In genomic region chr5:177516601-177517568, GRCh38 we compare ENCODE assay signal across 1 cellular context.
TF ChIP-seq lines count a peak whose summit lies in the region.

TSS of gene DDX41 (minus strand) at chr5:177516961. CDS start at chr5:177516945, 16 bp downstream.

TF ChIP-seq in HepG2, 621 proteins besides CTCF, POLR2A, EP300 and RAD21 (continued from another document and continues in another):
- TF ChIP-seq ATF5 (CRISPR knock-in tag; IDR thresholded peaks at IDR 0.05; ENCODE audit: low read depth) (no peak), ZNF430 (CRISPR knock-in tag; IDR thresholded peaks at IDR 0.05) (0 out of 2 replicates have a peak, but pooled peaks have one; percentile 61), REPIN1 (CRISPR knock-in tag; IDR thresholded peaks at IDR 0.05; ENCODE audit: borderline replicate concordance, low read depth) (peak; percentile 97), ATF7 (IDR thresholded peaks at IDR 0.05) (no peak), ATF7 (CRISPR knock-in tag; IDR thresholded peaks at IDR 0.05) (peak; percentile 31; the same call in 1 of the 2 replicates), ZNF512B (CRISPR knock-in tag; IDR thresholded peaks at IDR 0.05; ENCODE audit: borderline replicate concordance) (peak; percentile 63; the same call in 1 of the 2 replicates), HOXA7 (CRISPR knock-in tag; IDR thresholded peaks at IDR 0.05) (no peak), NR1H2 (CRISPR knock-in tag; IDR thresholded peaks at IDR 0.05; ENCODE audit: borderline replicate concordance, low read depth) (peak; percentile 53; the same call in 1 of the 2 replicates), ESRRA (CRISPR knock-in tag; IDR thresholded peaks at IDR 0.05; ENCODE audit: low read depth) (peak; percentile 18; the same call in 1 of the 2 replicates), PAX8 (CRISPR knock-in tag; IDR thresholded peaks at IDR 0.05; ENCODE audit: borderline replicate concordance) (no peak; the same call in 1 of the 2 replicates), ATF7-NPFF (CRISPR knock-in tag; IDR thresholded peaks at IDR 0.05; ENCODE audit: low read depth) (no peak), HMGXB4 (CRISPR knock-in tag; IDR thresholded peaks at IDR 0.05; ENCODE audit: borderline replicate concordance in 1 of 2, low read depth in 1 of 2) (peak; percentile 92 to 95), ZNF576 (CRISPR knock-in tag; IDR thresholded peaks at IDR 0.05) (0 out of 2 replicates have a peak, but pooled peaks have one; percentile 22), U2AF2 (IDR thresholded peaks at IDR 0.05; ENCODE audit: low read depth, low read length) (no peak), ZNF224 (CRISPR knock-in tag; IDR thresholded peaks at IDR 0.05) (peak; percentile 83), ZNF460 (CRISPR knock-in tag; IDR thresholded peaks at IDR 0.05; ENCODE audit: borderline replicate concordance) (no peak), ZBTB33 (CRISPR knock-in tag; IDR thresholded peaks at IDR 0.05) (peak; percentile 48; the same call in 1 of the 2 replicates), SNAI1 (CRISPR knock-in tag; IDR thresholded peaks at IDR 0.05; ENCODE audit: borderline replicate concordance) (no peak), ZSCAN12 (CRISPR knock-in tag; IDR thresholded peaks at IDR 0.05) (no peak), NFKBIZ (CRISPR knock-in tag; IDR thresholded peaks at IDR 0.05) (peak; percentile 86; the same call in 1 of the 2 replicates), SNAPC2 (CRISPR knock-in tag; IDR thresholded peaks at IDR 0.05) (peak; percentile 84; the same call in 1 of the 2 replicates), CHCHD3 (CRISPR knock-in tag; IDR thresholded peaks at IDR 0.05) (no peak), ARID3A (IDR thresholded peaks at IDR 0.05; ENCODE audit: low read depth, low read length) (peak; percentile 39; the same call in 1 of the 2 replicates), DPF2 (CRISPR knock-in tag; IDR thresholded peaks at IDR 0.05; ENCODE audit: borderline replicate concordance, low read depth) (peak; percentile 73), ZNF609 (CRISPR knock-in tag; IDR thresholded peaks at IDR 0.05; ENCODE audit: borderline replicate concordance) (0 out of 2 replicates have a peak, but pooled peaks have one; percentile 63), TOE1 (CRISPR knock-in tag; IDR thresholded peaks at IDR 0.05) (peak; percentile 87), PTBP1 (IDR thresholded peaks at IDR 0.05; ENCODE audit: low read depth, low read length, poor library complexity, severe bottlenecking) (no peak), EHMT2 (IDR thresholded peaks at IDR 0.05; ENCODE audit: borderline replicate concordance, low read depth, low read length) (no peak), ATF2 (CRISPR knock-in tag; IDR thresholded peaks at IDR 0.05) (peak; percentile 85), ZBTB21 (CRISPR knock-in tag; IDR thresholded peaks at IDR 0.05) (no peak), HNF4G (IDR thresholded peaks at IDR 0.05; ENCODE audit: borderline replicate concordance, low read depth, low read length) (no peak), HNF4G (CRISPR knock-in tag; IDR thresholded peaks at IDR 0.05; ENCODE audit: borderline replicate concordance, low read depth) (0 out of 2 replicates have a peak, but pooled peaks have one; percentile 17), ZNF367 (CRISPR knock-in tag; IDR thresholded peaks at IDR 0.05; ENCODE audit: borderline replicate concordance) (0 out of 2 replicates have a peak, but pooled peaks have one; percentile 57), ZNF724P (CRISPR knock-in tag; IDR thresholded peaks at IDR 0.05; ENCODE audit: borderline replicate concordance) (0 out of 2 replicates have a peak, but pooled peaks have one; percentile 14), ZNF776 (CRISPR knock-in tag; IDR thresholded peaks at IDR 0.05) (peak; percentile 94), ZC3H4 (CRISPR knock-in tag; IDR thresholded peaks at IDR 0.05; ENCODE audit: borderline replicate concordance) (peak; percentile 50; the same call in 1 of the 2 replicates), ZNF740 (CRISPR knock-in tag; IDR thresholded peaks at IDR 0.05) (no peak), KLF11 (CRISPR knock-in tag; IDR thresholded peaks at IDR 0.05) (peak; percentile 90; the same call in 1 of the 2 replicates), BORCS8-MEF2B (CRISPR knock-in tag; IDR thresholded peaks at IDR 0.05) (peak; percentile 38; the same call in 1 of the 2 replicates), ZNF639 (CRISPR knock-in tag; conservative IDR thresholded peaks at IDR 0.05) (peak; percentile 95), ARNT2 (CRISPR knock-in tag; IDR thresholded peaks at IDR 0.05; ENCODE audit: low read depth) (no peak), WIZ (CRISPR knock-in tag; IDR thresholded peaks at IDR 0.05) (no peak), NFYB (CRISPR knock-in tag; IDR thresholded peaks at IDR 0.05) (peak; percentile 90), CREB1 (IDR thresholded peaks at IDR 0.05) (peak; percentile 78), CREB1 (CRISPR knock-in tag; IDR thresholded peaks at IDR 0.05) (peak; percentile 94), ZNF616 (CRISPR knock-in tag; IDR thresholded peaks at IDR 0.05; ENCODE audit: low read depth) (peak; percentile 27; the same call in 1 of the 2 replicates), MBD4 (IDR thresholded peaks at IDR 0.05; ENCODE audit: borderline replicate concordance, low read length) (no peak), SP140L (CRISPR knock-in tag; IDR thresholded peaks at IDR 0.05; ENCODE audit: borderline replicate concordance) (peak; percentile 74; the same call in 1 of the 2 replicates)
